ENCODE assay signal across 14 cellular contexts in the genomic region with DNA sequence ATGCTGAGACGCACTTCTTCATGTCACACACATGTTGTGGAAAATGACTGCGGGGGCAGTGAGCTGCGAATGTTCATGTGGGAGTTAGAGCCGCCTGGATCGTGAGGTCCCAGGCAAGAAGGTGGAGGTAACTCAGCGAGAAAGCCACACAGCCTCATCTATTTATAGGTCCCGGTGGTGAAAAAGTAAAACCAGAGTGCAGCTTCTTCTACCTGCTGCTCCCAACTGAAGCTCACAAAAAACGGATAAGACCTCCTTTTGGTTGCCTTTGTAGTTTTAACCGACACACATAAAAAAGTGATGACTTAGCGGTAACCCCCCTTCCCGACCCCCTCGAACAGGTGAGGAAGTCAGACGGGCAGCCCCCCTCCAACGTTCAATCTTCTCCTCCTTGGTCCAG.
DNase-seq lines count a peak whose midpoint lies in the region; ATAC-seq and TF ChIP-seq lines count a peak whose summit lies in the region.
"Had no signal": no experiment of that assay in that cellular context is flagged by ENCODE, and none has a peak within 500 bp of the region (broad histone marks: within the 10 kb centered on the region; RNA-seq: fewer than 3 reads in every experiment).

No MANE protein-coding gene starts in this region.

- H3K4me1 Mint-ChIP-seq in GM23338 (peaks cover 7% of the 10 kb centered on the region; the same call in 2 of the 3 replicates), nephron progenitor cell (peaks cover 14% of the 10 kb centered on the region)
- H3K4me1 Mint-ChIP-seq in T-helper 2 cell treated with Interferon-gamma antibody and Interleukin-4, amounts not matched to agents 5 μg/mL and 100 μg/mL, for 36 hours (ENCODE audit: low read depth), result peaks cover 72% of the 10 kb centered on the region
- H3K4me1 Mint-ChIP-seq in activated T-helper 2 cell treated with anti-CD3 and anti-CD28 coated beads, Interferon-gamma antibody, Interleukin-2, Interleukin-4, amounts not matched to agents 10 μg/mL and 5 μg/mL and 100 μg/mL, durations not matched to agents 14 hours and 24 hours and 36 hours (ENCODE audit: low read depth), result peaks cover 68% of the 10 kb centered on the region

- H3K4me3 Mint-ChIP-seq in GM23338 (no peak overlapping the region), nephron progenitor cell (peak overlapping the region; percentile 10)
- peak overlapping the region; percentile 82 for H3K4me3 Mint-ChIP-seq in T-helper 2 cell treated with Interferon-gamma antibody and Interleukin-4, amounts not matched to agents 5 μg/mL and 100 μg/mL, for 36 hours
- peak overlapping the region; percentile 90 for H3K4me3 Mint-ChIP-seq in activated T-helper 2 cell treated with anti-CD3 and anti-CD28 coated beads, Interferon-gamma antibody, Interleukin-2, Interleukin-4, amounts not matched to agents 10 μg/mL and 5 μg/mL and 100 μg/mL, durations not matched to agents 14 hours and 24 hours and 36 hours (ENCODE audit: low read depth)

- H3F3A ChIP-seq in GM23338 (replicated peaks; ENCODE audit: low read depth), result 0 out of 2 replicates have a peak, but pooled peaks cover 5% of the 10 kb centered on the region

- H3K27ac Mint-ChIP-seq in GM23338 (no peak overlapping the region), nephron progenitor cell (no peak overlapping the region)
- H3K27ac Mint-ChIP-seq in T-helper 2 cell treated with Interferon-gamma antibody and Interleukin-4, amounts not matched to agents 5 μg/mL and 100 μg/mL, for 36 hours, result peak overlapping the region; percentile 98
- H3K27ac Mint-ChIP-seq in activated T-helper 2 cell treated with anti-CD3 and anti-CD28 coated beads, Interferon-gamma antibody, Interleukin-2, Interleukin-4, amounts not matched to agents 10 μg/mL and 5 μg/mL and 100 μg/mL, durations not matched to agents 14 hours and 24 hours and 36 hours, result peak overlapping the region; percentile 99

- H3K4me1 ChIP-seq in GM23338 (ENCODE audit: insufficient read depth), result peaks cover 1% of the 10 kb centered on the region; the same call in 1 of the 2 replicates

- 0 out of 2 replicates have a peak overlapping the region, but pooled peaks have one; percentile 68 for H3K4me3 ChIP-seq in GM23338

- H3K79me2 ChIP-seq in GM23338 (replicated peaks; ENCODE audit: insufficient read depth), result no peaks in the 10 kb centered on the region
- H3K79me2 ChIP-seq: hepatocyte had no signal

- no peaks in the 10 kb centered on the region for H4K20me1 ChIP-seq in GM23338 (replicated peaks; ENCODE audit: insufficient read depth)

- no peak overlapping the region for H2AFZ ChIP-seq in GM23338

- no peaks in the 10 kb centered on the region for H3K9me2 ChIP-seq in GM23338 (ENCODE audit: insufficient read depth)

- H3K27me3 Mint-ChIP-seq in GM23338 (ENCODE audit: insufficient read depth, low read depth, poor library complexity), result peaks cover 12% of the 10 kb centered on the region
- H3K27me3 Mint-ChIP-seq in T-helper 2 cell treated with Interferon-gamma antibody and Interleukin-4, amounts not matched to agents 5 μg/mL and 100 μg/mL, for 36 hours (ENCODE audit: low read depth), result no peaks in the 10 kb centered on the region
- no peaks in the 10 kb centered on the region for H3K27me3 Mint-ChIP-seq in activated T-helper 2 cell treated with anti-CD3 and anti-CD28 coated beads, Interferon-gamma antibody, Interleukin-2, Interleukin-4, amounts not matched to agents 10 μg/mL and 5 μg/mL and 100 μg/mL, durations not matched to agents 14 hours and 24 hours and 36 hours (ENCODE audit: low read depth)
- peaks cover 85% of the 10 kb centered on the region for H3K27me3 Mint-ChIP-seq in nephron progenitor cell (ENCODE audit: low read depth, poor library complexity)

- no peak overlapping the region for H3K27ac ChIP-seq in GM23338 (ENCODE audit: low read depth)
- H3K27ac ChIP-seq: hepatocyte, left ventricle myocardium inferior had no signal

- no peaks in the 10 kb centered on the region for H3K36me3 ChIP-seq in GM23338 (ENCODE audit: insufficient read depth)
- H3K36me3 ChIP-seq: left ventricle myocardium inferior had no signal

- no peak for TF ChIP-seq CTCF in GM23338 (conservative IDR thresholded peaks at IDR 0.05; ENCODE audit: low read depth in 2 of 2)
- no peak for TF ChIP-seq CTCF in nephron progenitor cell (IDR thresholded peaks at IDR 0.05)

- H3K9me3 Mint-ChIP-seq in GM23338 (no peaks in the 10 kb centered on the region), nephron progenitor cell (peaks cover 8% of the 10 kb centered on the region)
- no peaks in the 10 kb centered on the region for H3K9me3 Mint-ChIP-seq in T-helper 2 cell treated with Interferon-gamma antibody and Interleukin-4, amounts not matched to agents 5 μg/mL and 100 μg/mL, for 36 hours
- H3K9me3 Mint-ChIP-seq in activated T-helper 2 cell treated with anti-CD3 and anti-CD28 coated beads, Interferon-gamma antibody, Interleukin-2, Interleukin-4, amounts not matched to agents 10 μg/mL and 5 μg/mL and 100 μg/mL, durations not matched to agents 14 hours and 24 hours and 36 hours, result no peaks in the 10 kb centered on the region

- ATAC-seq in GM23338, result no peak
- ATAC-seq in HG02763 (IDR thresholded peaks at IDR 0.05; ENCODE audit: unreplicated experiment), result no peak
- no peak for ATAC-seq in HG03175 (IDR thresholded peaks at IDR 0.05; ENCODE audit: unreplicated experiment)

- H3K36me3 Mint-ChIP-seq in GM23338 (ENCODE audit: low read depth) (no peaks in the 10 kb centered on the region), nephron progenitor cell (ENCODE audit: low read depth) (no peaks in the 10 kb centered on the region)
- peaks cover 10% of the 10 kb centered on the region for H3K36me3 Mint-ChIP-seq in T-helper 2 cell treated with Interferon-gamma antibody and Interleukin-4, amounts not matched to agents 5 μg/mL and 100 μg/mL, for 36 hours (ENCODE audit: low read depth)
- H3K36me3 Mint-ChIP-seq in activated T-helper 2 cell treated with anti-CD3 and anti-CD28 coated beads, Interferon-gamma antibody, Interleukin-2, Interleukin-4, amounts not matched to agents 10 μg/mL and 5 μg/mL and 100 μg/mL, durations not matched to agents 14 hours and 24 hours and 36 hours (ENCODE audit: low read depth), result peaks cover 23% of the 10 kb centered on the region
- H3K36me3 Mint-ChIP-seq: naive B cell had no signal

- no peak overlapping the region for H3K4me2 ChIP-seq in GM23338

- DNase-seq in GM23338 (ENCODE audit: low spot score) (no peak), nephron progenitor cell (no peak), NCI-H446 treated with DMSO at 0.1 percent for 48 hours (lab: John Stamatoyannopoulos, UW) (no peak), posterior cingulate gyrus (no peak)
- DNase-seq in T-helper 2 cell treated with Interferon-gamma antibody and Interleukin-4, amounts not matched to agents 5 μg/mL and 100 μg/mL, for 36 hours (ENCODE audit: low spot score), result peak; percentile 63
- peak; percentile 47 for DNase-seq in activated T-helper 2 cell treated with anti-CD3 and anti-CD28 coated beads, Interferon-gamma antibody, Interleukin-2, Interleukin-4, amounts not matched to agents 10 μg/mL and 5 μg/mL and 100 μg/mL, durations not matched to agents 14 hours and 24 hours and 36 hours (ENCODE audit: low spot score)
- DNase-seq: left ventricle myocardium inferior; naive B cell; NCI-H1930; NK-92 treated with Interleukin-12 subunit alpha and Interleukin-12 subunit beta, amount 100 ng/mL, for 24 hours; SHP77 treated with DMSO at 0.1 percent for 48 hours had no signal

- intact Hi-C loops in activated T-helper 2 cell treated with anti-CD3 and anti-CD28 coated beads, Interferon-gamma antibody, Interleukin-2, Interleukin-4, amounts not matched to agents 10 μg/mL and 5 μg/mL and 100 μg/mL, durations not matched to agents 14 hours and 24 hours and 36 hours (cut with micrococcal nuclease), result loop anchor here (2.0 to 10.0 kb wide), 2 partner anchors 17 to 963 kb away; no protein-coding TSS in a partner anchor
- intact Hi-C loops in posterior cingulate gyrus (cut with DNase I), result no loop called here

- peaks cover 22% of the 10 kb centered on the region for H3K27me3 ChIP-seq in GM23338 (ENCODE audit: insufficient read depth)

TF ChIP-seq in GM23338, 12 proteins besides CTCF, POLR2A, EP300 and RAD21 (continues in another document):
- no peak for TF ChIP-seq JUNB (IDR thresholded peaks at IDR 0.05; ENCODE audit: unreplicated experiment)

Comparison
In these comparisons a context has a peak if more than half of its experiments do, and no peak if none do; other contexts are left out.
1. DNase-seq: peak in T-helper 2 cell treated with Interferon-gamma antibody and Interleukin-4, amounts not matched to agents 5 μg/mL and 100 μg/mL, for 36 hours (single experiment) and activated T-helper 2 cell treated with anti-CD3 and anti-CD28 coated beads, Interferon-gamma antibody, Interleukin-2, Interleukin-4, amounts not matched to agents 10 μg/mL and 5 μg/mL and 100 μg/mL, durations not matched to agents 14 hours and 24 hours and 36 hours (single experiment); none in GM23338 (single experiment), nephron progenitor cell (single experiment), NCI-H446 treated with DMSO at 0.1 percent for 48 hours (single experiment) and posterior cingulate gyrus (0 of 10).
2. H3K27ac Mint-ChIP-seq: peak in T-helper 2 cell treated with Interferon-gamma antibody and Interleukin-4, amounts not matched to agents 5 μg/mL and 100 μg/mL, for 36 hours (single experiment) and activated T-helper 2 cell treated with anti-CD3 and anti-CD28 coated beads, Interferon-gamma antibody, Interleukin-2, Interleukin-4, amounts not matched to agents 10 μg/mL and 5 μg/mL and 100 μg/mL, durations not matched to agents 14 hours and 24 hours and 36 hours (single experiment); none in GM23338 (single experiment) and nephron progenitor cell (single experiment).